Comparison of ENCODE assay signal across 13 cellular contexts in the genomic region with DNA sequence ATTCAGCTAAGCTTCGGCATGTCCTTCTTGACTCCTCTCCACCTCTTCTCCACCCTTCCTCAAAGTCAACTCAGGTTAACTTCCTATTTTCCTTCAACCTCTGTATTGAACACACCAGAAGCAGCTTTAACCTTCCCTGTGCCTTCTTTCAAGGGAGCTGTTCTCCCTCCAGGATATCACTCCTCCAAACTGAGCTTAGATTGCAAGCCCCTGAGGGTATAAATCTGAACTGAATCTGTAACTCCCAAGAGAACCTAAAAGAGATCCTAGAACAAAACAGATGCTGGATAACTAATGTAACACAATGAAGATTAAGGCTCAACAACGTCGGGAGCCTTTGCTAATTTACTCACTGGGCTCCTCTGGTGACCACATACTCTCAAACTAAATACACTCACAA. TPM values are rescaled to one million over a fixed set of nuclear protein-coding genes. Genes with fewer than 3 reads are reported as not detected.
DNase-seq lines count a peak whose midpoint lies in the region; ATAC-seq and TF ChIP-seq lines count a peak whose summit lies in the region.
"Had no signal": no experiment of that assay in that cellular context is flagged by ENCODE, and none has a peak within 500 bp of the region (broad histone marks: within the 10 kb centered on the region; RNA-seq: fewer than 3 reads in every experiment).

No MANE protein-coding gene starts in this region.

- H3K27ac ChIP-seq in SK-N-MC (no peak overlapping the region), psoas muscle (no peak overlapping the region), coronary artery (no peak overlapping the region)

- CTCF ChIA-PET in activated CD4-positive, alpha-beta T cell treated with anti-CD3 and anti-CD28 coated beads, Interleukin-2, amount 10 ng/mL, durations not matched to agents 7 days and 5 days (lab: Charles Lee), result interaction anchor here (0.8 to 2.3 kb wide), 3 partner anchors 9 to 67 kb away, joined by 3 to 7 read pairs (median 3); no protein-coding TSS in a partner anchor

- H3K27me3 Mint-ChIP-seq in activated CD4-positive, alpha-beta T cell treated with anti-CD3 and anti-CD28 coated beads, Interleukin-2, amount 10 ng/mL, durations not matched to agents 7 days and 5 days, result peaks cover 12% of the 10 kb centered on the region

- no peak overlapping the region for H3K27ac Mint-ChIP-seq in activated CD4-positive, alpha-beta T cell treated with anti-CD3 and anti-CD28 coated beads, Interleukin-2, amount 10 ng/mL, durations not matched to agents 7 days and 5 days
- no peak overlapping the region for H3K27ac Mint-ChIP-seq in stimulated activated effector memory CD8-positive, alpha-beta T cell treated with anti-CD3 and anti-CD28 coated beads, Interleukin-12 subunit alpha, Interleukin-12 subunit beta, amount 100 ng/mL, for 72 hours

- H3K9ac ChIP-seq in SK-N-MC (ENCODE audit: insufficient read length), result no peak overlapping the region
- H3K9ac ChIP-seq in iPS-15b (ENCODE audit: low read depth, low read length), result no peak overlapping the region

- no peaks in the 10 kb centered on the region for H3K36me3 Mint-ChIP-seq in activated CD4-positive, alpha-beta T cell treated with anti-CD3 and anti-CD28 coated beads, Interleukin-2, amount 10 ng/mL, durations not matched to agents 7 days and 5 days (ENCODE audit: low read depth)
- H3K36me3 Mint-ChIP-seq in stimulated activated effector memory CD8-positive, alpha-beta T cell treated with anti-CD3 and anti-CD28 coated beads, Interleukin-12 subunit alpha, Interleukin-12 subunit beta, amount 100 ng/mL, for 72 hours, result no peaks in the 10 kb centered on the region

- TF ChIP-seq CTCF in psoas muscle (IDR thresholded peaks at IDR 0.05), result no peak
- TF ChIP-seq CTCF in coronary artery (IDR thresholded peaks at IDR 0.05), result no peak

- intact Hi-C loops in psoas muscle (cut with DNase I), result no loop called here

- H3K4me1 Mint-ChIP-seq in activated CD4-positive, alpha-beta T cell treated with anti-CD3 and anti-CD28 coated beads, Interleukin-2, amount 10 ng/mL, durations not matched to agents 7 days and 5 days, result peaks cover 25% of the 10 kb centered on the region
- H3K4me1 Mint-ChIP-seq in stimulated activated effector memory CD8-positive, alpha-beta T cell treated with anti-CD3 and anti-CD28 coated beads, Interleukin-12 subunit alpha, Interleukin-12 subunit beta, amount 100 ng/mL, for 72 hours, result peaks cover 12% of the 10 kb centered on the region

- H3K27me3 ChIP-seq in iPS-15b (ENCODE audit: control insufficient read depth, insufficient read depth, low read length), result peaks cover 2% of the 10 kb centered on the region
- peaks cover 0 to 12% (median 2%) of the 10 kb centered on the region in 3 donors for H3K27me3 ChIP-seq in psoas muscle (ENCODE audit: insufficient read depth in 3 of 3, low read length in 2 of 3)
- H3K27me3 ChIP-seq: BE2C had no signal

- no peak for ATAC-seq in stimulated activated effector memory CD8-positive, alpha-beta T cell treated with anti-CD3 and anti-CD28 coated beads, Interleukin-12 subunit alpha, Interleukin-12 subunit beta, amount 100 ng/mL, for 72 hours
- ATAC-seq in psoas muscle, result no peak
- ATAC-seq in GM19324 (IDR thresholded peaks at IDR 0.05; ENCODE audit: low FRiP score, unreplicated experiment), result no peak

- H3K4me3 ChIP-seq in SK-N-MC, result no peak overlapping the region
- H3K4me3 ChIP-seq in iPS-15b (ENCODE audit: low read depth, low read length), result peak overlapping the region; percentile 94
- no peak overlapping the region for H3K4me3 ChIP-seq in psoas muscle
- no peak overlapping the region for H3K4me3 ChIP-seq in coronary artery

- H3K4me1 ChIP-seq in iPS-15b (ENCODE audit: control insufficient read depth, insufficient read depth, low read length), result peaks cover 7% of the 10 kb centered on the region
- H3K4me1 ChIP-seq in psoas muscle, result no peaks in the 10 kb centered on the region

- H3K36me3 ChIP-seq in SK-N-MC (ENCODE audit: insufficient read depth, low read length) (no peaks in the 10 kb centered on the region), iPS-15b (ENCODE audit: control insufficient read depth, insufficient read depth, low read length) (no peaks in the 10 kb centered on the region), psoas muscle (ENCODE audit: insufficient read depth in 1 of 2, low read depth in 1 of 2) (no peaks in the 10 kb centered on the region)
- H3K36me3 ChIP-seq: BE2C had no signal

- no peaks in the 10 kb centered on the region for H3K9me3 ChIP-seq in SK-N-MC (ENCODE audit: low read depth, low read length)
- H3K9me3 ChIP-seq in iPS-15b (ENCODE audit: control insufficient read depth, insufficient read depth, low read length), result no peaks in the 10 kb centered on the region
- no peaks in the 10 kb centered on the region for H3K9me3 ChIP-seq in psoas muscle
- H3K9me3 ChIP-seq: BE2C had no signal

- H3K4me3 Mint-ChIP-seq in activated CD4-positive, alpha-beta T cell treated with anti-CD3 and anti-CD28 coated beads, Interleukin-2, amount 10 ng/mL, durations not matched to agents 7 days and 5 days, result peak overlapping the region; percentile 78
- peak overlapping the region; percentile 78 for H3K4me3 Mint-ChIP-seq in stimulated activated effector memory CD8-positive, alpha-beta T cell treated with anti-CD3 and anti-CD28 coated beads, Interleukin-12 subunit alpha, Interleukin-12 subunit beta, amount 100 ng/mL, for 72 hours

- POLR2A ChIA-PET in activated CD4-positive, alpha-beta T cell treated with anti-CD3 and anti-CD28 coated beads, Interleukin-2, amount 10 ng/mL, durations not matched to agents 7 days and 5 days (lab: Charles Lee), result no interaction called here

- WGBS in psoas muscle, 3 donors, result 27 to 30% (median 29%) methylated on average over 3 of the region's 3 CpGs

- DNase-seq in activated CD4-positive, alpha-beta T cell treated with anti-CD3 and anti-CD28 coated beads, Interleukin-2, amount 10 ng/mL, durations not matched to agents 7 days and 5 days, result no peak
- no peak for DNase-seq in activated CD4-positive, alpha-beta T cell treated with anti-CD3 and anti-CD28 coated beads for 4 hours
- DNase-seq in SK-N-MC (ENCODE audit: low read depth, low spot score) (peak; percentile 8), psoas muscle (no peak), coronary artery (ENCODE audit: low spot score) (no peak)
- DNase-seq in stimulated activated effector memory CD8-positive, alpha-beta T cell treated with anti-CD3 and anti-CD28 coated beads, Interleukin-12 subunit alpha, Interleukin-12 subunit beta, amount 100 ng/mL, for 72 hours (ENCODE audit: low spot score in 2 of 2), result no peak
- DNase-seq: BE2C; effector memory CD4-positive, alpha-beta T cell; HCEC 1CT; NCI-H2029; stimulated activated naive CD4-positive, alpha-beta T cell had no signal

- no peaks in the 10 kb centered on the region for H3K9me3 Mint-ChIP-seq in activated CD4-positive, alpha-beta T cell treated with anti-CD3 and anti-CD28 coated beads, Interleukin-2, amount 10 ng/mL, durations not matched to agents 7 days and 5 days
- H3K9me3 Mint-ChIP-seq in stimulated activated effector memory CD8-positive, alpha-beta T cell treated with anti-CD3 and anti-CD28 coated beads, Interleukin-12 subunit alpha, Interleukin-12 subunit beta, amount 100 ng/mL, for 72 hours, result no peaks in the 10 kb centered on the region

RNA-seq across cellular contexts. Expression of a gene that starts 1.1 kb away (rescaled TPM):
- under 1 TPM; 0.25 to 0.42 TPM for total RNA-seq in activated CD4-positive, alpha-beta T cell treated with anti-CD3 and anti-CD28 coated beads, Interleukin-2, amount 10 ng/mL, durations not matched to agents 7 days and 5 days
- total RNA-seq in psoas muscle, result under 1 TPM in 1 of 4 donors, not detected in 3; 0.15 TPM
- polyA plus RNA-seq in psoas muscle, result under 1 TPM in 2 of 3 donors, not detected in 1; under 0.01 to 0.03 TPM
